Comparison of ENCODE assay signal across 9 cellular contexts in genomic region chr9:136700959-136701664, GRCh38. TPM values are rescaled to one million over a fixed set of nuclear protein-coding genes. Genes with fewer than 3 reads are reported as not detected.
DNase-seq lines count a peak whose midpoint lies in the region; ATAC-seq and TF ChIP-seq lines count a peak whose summit lies in the region.
"Had no signal": no experiment of that assay in that cellular context is flagged by ENCODE, and none has a peak within 500 bp of the region (broad histone marks: within the 10 kb centered on the region; RNA-seq: fewer than 3 reads in every experiment).

No MANE protein-coding gene starts in this region.

- no peak overlapping the region for H3K27ac ChIP-seq in prostate gland

- DNase-seq in GM19240 (ENCODE audit: insufficient read length, low spot score) (peak; percentile 82), NAMALWA (ENCODE audit: low spot score) (peak; percentile 72), prostate gland (ENCODE audit: low spot score) (no peak), cerebellar nuclear complex (lab: John Stamatoyannopoulos, UW) (no peak), kidney glomerular epithelial cell (lab: John Stamatoyannopoulos, UW) (no peak)
- DNase-seq in activated naive CD4-positive, alpha-beta T cell (lab: John Stamatoyannopoulos, UW) = peak; percentile 22 to 34 (median 28)
- DNase-seq in stimulated activated CD4-positive, alpha-beta T cell treated with anti-CD3 and anti-CD28 coated beads, Interleukin-2, amount 100 ng/mL, for 24 hours = peak; percentile 76 to 77

- WGBS in prostate gland = 40% methylated on average over 37 of the region's 37 CpGs

- H3K4me1 ChIP-seq in prostate gland (replicated peaks) = no peaks in the 10 kb centered on the region

- ATAC-seq in GM19328 (IDR thresholded peaks at IDR 0.05; ENCODE audit: unreplicated experiment) = no peak

- TF ChIP-seq POLR2A in prostate gland (IDR thresholded peaks at IDR 0.05) = no peak

- intact Hi-C loops in prostate gland (cut with DNase I) = no loop called here

- no peaks in the 10 kb centered on the region for H3K9me3 ChIP-seq in prostate gland

- no peak overlapping the region for H3K4me3 ChIP-seq in prostate gland

- no peak for TF ChIP-seq CTCF in prostate gland (IDR thresholded peaks at IDR 0.05)

- no peaks in the 10 kb centered on the region for H3K36me3 ChIP-seq in prostate gland

- H3K27me3 ChIP-seq in prostate gland (replicated peaks; ENCODE audit: insufficient read depth) = no peaks in the 10 kb centered on the region

RNA-seq across cellular contexts. Expression of gene DIPK1B, which starts 11.3 kb away (rescaled TPM):
- total RNA-seq in prostate gland = 10 to 100 TPM; 18.9 to 27.8 TPM

RNA-seq across cellular contexts. Expression of gene AGPAT2, which starts 13.9 kb away (rescaled TPM):
- 10 to 100 TPM; 44.9 to 50.0 TPM for total RNA-seq in prostate gland

RNA-seq across cellular contexts. Expression of gene EGFL7, which starts 38.4 kb away (rescaled TPM):
- 100 to 1,000 TPM in 1 of 2 donors, 10 to 100 TPM in 1; 49.3 to 118 TPM for total RNA-seq in prostate gland

RNA-seq across cellular contexts. Expression of gene LCN10, which starts 41.6 kb away (rescaled TPM):
- total RNA-seq in prostate gland = 10 to 100 TPM in 1 of 2 donors, 1 to 10 TPM in 1; 3.9 to 14.8 TPM
- total RNA-seq: HT1080 had no signal

RNA-seq across cellular contexts. Expression of gene LCN6, which starts 47.2 kb away (rescaled TPM):
- total RNA-seq in prostate gland = 10 to 100 TPM in 1 of 2 donors, 1 to 10 TPM in 1; 7.8 to 16.2 TPM
- total RNA-seq: HT1080 had no signal

Comparison
In these comparisons a context has a peak if more than half of its experiments do, and no peak if none do; other contexts are left out.
1. DNase-seq: peak in GM19240 (single experiment), NAMALWA (single experiment), activated naive CD4-positive, alpha-beta T cell (4 of 4) and stimulated activated CD4-positive, alpha-beta T cell treated with anti-CD3 and anti-CD28 coated beads, Interleukin-2, amount 100 ng/mL, for 24 hours (2 of 2); none in prostate gland (single experiment), cerebellar nuclear complex (0 of 2) and kidney glomerular epithelial cell (single experiment).